7 cellular contexts compared by ENCODE assay signal in genomic region chr5:145964008-145964407, GRCh38. TPM values are rescaled to one million over a fixed set of nuclear protein-coding genes. Genes with fewer than 3 reads are reported as not detected.
A peak's percentile ranks its signal among the peaks of the same experiment; 100 is the strongest.
DNase-seq lines count a peak whose midpoint lies in the region; ATAC-seq, FAIRE-seq and TF ChIP-seq lines count a peak whose summit lies in the region.
"Not testable (repeated sequence)": the region's sequence is repeated elsewhere in the genome, so short reads cannot be mapped to it uniquely, and the experiment has no call there.
"Had no signal": no experiment of that assay in that cellular context is flagged by ENCODE, and none has a peak within 500 bp of the region (broad histone marks: within the 10 kb centered on the region; RNA-seq: fewer than 3 reads in every experiment).

No MANE protein-coding gene starts in this region.

- not testable (repeated sequence) for BruUV-seq in K562 (replicated peaks; lab: Mats Ljungman, UMichigan)

- H3K9me1 ChIP-seq in K562 (ENCODE audit: control insufficient read depth, insufficient read depth, low read length) = not testable (repeated sequence)

- not testable (repeated sequence) for H3K36me3 ChIP-seq in HEK293 (ENCODE audit: control insufficient read depth in 2 of 2, insufficient read depth in 1 of 2, low read length in 2 of 2); K562 (ENCODE audit: control insufficient read depth, insufficient read depth, low read length)

- TF ChIP-seq EP300 in K562 (IDR thresholded peaks at IDR 0.05; ENCODE audit: low read length) = not testable (repeated sequence)

- TF ChIP-seq RAD21 in K562 (CRISPR knock-in tag; conservative IDR thresholded peaks at IDR 0.05 in 1 of 2, IDR thresholded peaks at IDR 0.05 in 1 of 2) = not testable (repeated sequence)

- not testable (repeated sequence) for H3K27me3 Mint-ChIP-seq in stimulated activated naive B cell treated with anti-CD40 and anti-IgM and Interleukin-4, amounts not matched to agents 10 μg/mL and 1 μg/mL and 100 μg/mL, for 72 hours

- not testable (repeated sequence) for H2AFZ ChIP-seq in K562 (ENCODE audit: low read depth, low read length)

- ATAC-seq in K562; stimulated activated naive B cell treated with anti-CD40 and anti-IgM and Interleukin-4, amounts not matched to agents 10 μg/mL and 1 μg/mL and 100 μg/mL, for 72 hours (replicated peaks): not testable (repeated sequence)

- not testable (repeated sequence) for H3K4me2 ChIP-seq in K562 (ENCODE audit: insufficient read depth, low read length)

- H3K27ac ChIP-seq in HEK293 (ENCODE audit: extremely low read depth, low read depth, low read length); K562 (ENCODE audit: extremely low read depth, low read depth, low read length): not testable (repeated sequence)

- not testable (repeated sequence) for H4K20me1 ChIP-seq in K562 (replicated peaks; ENCODE audit: control insufficient read depth, insufficient read depth, low read length)

- H3K4me1 ChIP-seq in HEK293 (ENCODE audit: control insufficient read depth, insufficient read depth, low read length); K562 (replicated peaks in 1 of 2; ENCODE audit: control insufficient read depth in 2 of 2, insufficient read depth in 2 of 2, low read length in 2 of 2): not testable (repeated sequence)

- H3K9me3 ChIP-seq in HEK293 (ENCODE audit: control insufficient read depth, insufficient read depth, low read depth, low read length); K562 (replicated peaks; ENCODE audit: control insufficient read depth, insufficient read depth, low read depth, low read length): not testable (repeated sequence)

- intact Hi-C loops in K562 (cut with micrococcal nuclease) = not testable (repeated sequence)

- not testable (repeated sequence) for H3K27me3 ChIP-seq in K562 (ENCODE audit: control insufficient read depth in 2 of 2, insufficient read depth in 2 of 2, low read length in 2 of 2)

- POLR2A ChIA-PET in HEK293 (lab: Yijun Ruan, JAX); K562 (lab: Yijun Ruan, JAX): not testable (repeated sequence)

- H3K4me1 Mint-ChIP-seq in stimulated activated naive B cell treated with anti-CD40 and anti-IgM and Interleukin-4, amounts not matched to agents 10 μg/mL and 1 μg/mL and 100 μg/mL, for 72 hours = not testable (repeated sequence)

- not testable (repeated sequence) for H3K9ac ChIP-seq in K562 (ENCODE audit: insufficient read depth in 1 of 2, low read depth in 2 of 2, low read length in 2 of 2)

- H3K9me3 Mint-ChIP-seq in stimulated activated naive B cell treated with anti-CD40 and anti-IgM and Interleukin-4, amounts not matched to agents 10 μg/mL and 1 μg/mL and 100 μg/mL, for 72 hours = not testable (repeated sequence)

- in situ Hi-C loops in K562 (cut with MboI) = not testable (repeated sequence)

- TF ChIP-seq POLR2A in K562 (conservative IDR thresholded peaks at IDR 0.05) = not testable (repeated sequence)

- FAIRE-seq in K562 (lab: Jason Lieb, UNC) = not testable (repeated sequence)

- TF ChIP-seq CTCF in HEK293 (tag by site-specific recombination; IDR thresholded peaks at IDR 0.05); K562 (IDR thresholded peaks at IDR 0.05 in 2 of 3, conservative IDR thresholded peaks at IDR 0.05 in 1 of 3; ENCODE audit: insufficient read depth in 2 of 3, low read depth in 1 of 3, low read length in 3 of 3): not testable (repeated sequence)

- H3K27ac Mint-ChIP-seq in stimulated activated naive B cell treated with anti-CD40 and anti-IgM and Interleukin-4, amounts not matched to agents 10 μg/mL and 1 μg/mL and 100 μg/mL, for 72 hours = peak overlapping the region; percentile 2

- not testable (repeated sequence) for H3K4me3 Mint-ChIP-seq in stimulated activated naive B cell treated with anti-CD40 and anti-IgM and Interleukin-4, amounts not matched to agents 10 μg/mL and 1 μg/mL and 100 μg/mL, for 72 hours

- DNase-seq in K562 (ENCODE audit: extremely low read depth in 1 of 4, low spot score in 3 of 4); stimulated activated naive B cell treated with anti-CD40 and anti-IgM and Interleukin-4, amounts not matched to agents 10 μg/mL and 1 μg/mL and 100 μg/mL, for 72 hours: not testable (repeated sequence)

- H3K36me3 Mint-ChIP-seq in stimulated activated naive B cell treated with anti-CD40 and anti-IgM and Interleukin-4, amounts not matched to agents 10 μg/mL and 1 μg/mL and 100 μg/mL, for 72 hours = not testable (repeated sequence)

- 2% methylated on average over 8 of the region's 9 CpGs for WGBS in K562 (ENCODE audit: insufficient coverage, low coverage, missing lambda C conversion rate)

- CTCF ChIA-PET in HEK293 (lab: Yijun Ruan, JAX); K562 (lab: Yijun Ruan, JAX; ENCODE audit: low intra/inter-chr PET ratio): not testable (repeated sequence)

- H3K79me2 ChIP-seq in K562 (ENCODE audit: control insufficient read depth, insufficient read depth, low read length) = not testable (repeated sequence)

- H3K4me3 ChIP-seq in HEK293 (ENCODE audit: low read depth, low read length); K562: not testable (repeated sequence)

TF ChIP-seq in HEK293, 187 proteins besides CTCF, POLR2A, EP300 and RAD21:
- TF ChIP-seq ZNF366 (tag by site-specific recombination; conservative IDR thresholded peaks at IDR 0.05) = peak; percentile 87
TF ChIP-seq in HEK293: peak in this region for 1; not testable (repeated sequence) for 186.

TF ChIP-seq in K562, 482 proteins besides CTCF, POLR2A, EP300 and RAD21:
- peak; percentile 85 for TF ChIP-seq ZNF512 (tag; IDR thresholded peaks at IDR 0.05)

RNA-seq across cellular contexts. Expression of gene SH3RF2, which starts 27.6 kb away (rescaled TPM):
- not detected in 2 replicates for total RNA-seq in K562 (2011; cell fraction: chromatin; rRNA removed; ENCODE audit: low replicate concordance)
- not detected in 2 replicates for total RNA-seq in K562 (2011; cell fraction: nucleolus; rRNA removed)
- not detected in 2 replicates for total RNA-seq in K562 (2011; cell fraction: nucleoplasm; rRNA removed)
- total RNA-seq in K562 (2014; rRNA removed) (not detected in 2 replicates), K562 (2014; rRNA removed; fragmentation: Illumina TruSeq; extraction: Trizol) (not detected in 2 replicates), K562 (2015; rRNA removed; fragmentation: Illumina TruSeq; extraction: Trizol) (not detected in 2 replicates), K562 (2021) (0.07 TPM in 1 of 2 replicates, not detected in the other)
- polyA plus RNA-seq in K562 (2011; rRNA removed) (not detected in 2 replicates), K562 (2014; fragmentation: Illumina TruSeq; extraction: Trizol) (not detected in 2 replicates), K562 (2014; fragmentation: Nextera tagmentation; extraction: Ambion mirVana) (not detected), K562 (2014; rRNA removed) (0.05 and 0.50 TPM in 2 replicates)
- 0.09 TPM in 1 of 2 replicates, not detected in the other for polyA plus RNA-seq in K562 (2011; cell fraction: cytosol; rRNA removed)
- 0.09 TPM in 1 of 2 replicates, not detected in the other for polyA plus RNA-seq in K562 (2011; cell fraction: nucleus; rRNA removed)
- polyA plus RNA-seq in K562 (2012) = 0.14 TPM in 1 of 2 replicates, not detected in the other
- polyA minus RNA-seq in K562 (2011; rRNA and poly(A)+ RNA removed) = 0.09 TPM in 1 of 2 replicates, not detected in the other
- polyA minus RNA-seq in K562 (2011; cell fraction: cytosol; rRNA and poly(A)+ RNA removed) = 0.64 and 0.76 TPM in 2 replicates
- polyA minus RNA-seq in K562 (2011; cell fraction: nucleus; rRNA and poly(A)+ RNA removed) = 0.13 TPM in 1 of 2 replicates, not detected in the other
- total RNA-seq: B cell; CD4-positive, alpha-beta memory T cell; CD8-positive, alpha-beta T cell had no signal
- polyA plus RNA-seq: CD14-positive monocyte; CD4-positive, alpha-beta memory T cell had no signal
